In genomic region chr2:127063701-127064590, GRCh38 we compare ENCODE assay signal across 11 cellular contexts. TPM values are rescaled to one million over a fixed set of nuclear protein-coding genes. Genes with fewer than 3 reads are reported as not detected.
DNase-seq lines count a peak whose midpoint lies in the region; ATAC-seq, FAIRE-seq and TF ChIP-seq lines count a peak whose summit lies in the region.
"Had no signal": no experiment of that assay in that cellular context is flagged by ENCODE, and none has a peak within 500 bp of the region (broad histone marks: within the 10 kb centered on the region; RNA-seq: fewer than 3 reads in every experiment).

No MANE protein-coding gene starts in this region.

- TF ChIP-seq CTCF in Caco-2 (IDR thresholded peaks at IDR 0.05; ENCODE audit: insufficient read depth in 1 of 2, low read depth in 1 of 2, low read length in 1 of 2, severe bottlenecking in 1 of 2, unreplicated experiment in 1 of 2) (no peak), OCI-LY3 (IDR thresholded peaks at IDR 0.05; ENCODE audit: low read depth, low read length) (no peak)

- no peak overlapping the region; the same call in 1 of the 2 replicates for H2AFZ ChIP-seq in OCI-LY3 (ENCODE audit: low read depth, low read length)
- H2AFZ ChIP-seq: neural progenitor cell had no signal

- peak overlapping the region; percentile 19 for H3K27ac Mint-ChIP-seq in Caco-2 (ENCODE audit: unreplicated experiment)
- peak overlapping the region; percentile 94 for H3K27ac Mint-ChIP-seq in dendritic cell treated with granulocyte-macrophage colony-stimulating factor and Interleukin-4, amounts not matched to agents 40 ng/mL and 50 ng/mL, for 4 days
- H3K27ac Mint-ChIP-seq: neural progenitor cell had no signal

- H3K9ac ChIP-seq in OCI-LY3 (ENCODE audit: low read length) (peak overlapping the region; percentile 1; the same call in 1 of the 2 replicates), rectal smooth muscle tissue (ENCODE audit: low read length) (no peak overlapping the region)
- H3K9ac ChIP-seq: neural progenitor cell had no signal

- no peak for TF ChIP-seq POLR2A in GM12892 (IDR thresholded peaks at IDR 0.05; ENCODE audit: low read depth, low read length)

- H3K27ac ChIP-seq in OCI-LY3 (ENCODE audit: low read length) (no peak overlapping the region), rectal smooth muscle tissue (ENCODE audit: low read depth, low read length) (peak overlapping the region; percentile 55)
- H3K27ac ChIP-seq: neural progenitor cell had no signal

- H3K4me1 ChIP-seq in Caco-2 (peaks cover 24% of the 10 kb centered on the region), OCI-LY3 (ENCODE audit: low read length) (peaks cover 10% of the 10 kb centered on the region; the same call in 1 of the 2 replicates), rectal smooth muscle tissue (ENCODE audit: control insufficient read depth, insufficient read depth, low read length) (peaks cover 13% of the 10 kb centered on the region)
- H3K4me1 ChIP-seq: neural progenitor cell had no signal

- FAIRE-seq in GM12892 (lab: Jason Lieb, UNC), result no peak
- FAIRE-seq: TTC549 had no signal

- H3K9me3 Mint-ChIP-seq in Caco-2 (ENCODE audit: unreplicated experiment), result no peaks in the 10 kb centered on the region
- H3K9me3 Mint-ChIP-seq in dendritic cell treated with granulocyte-macrophage colony-stimulating factor and Interleukin-4, amounts not matched to agents 40 ng/mL and 50 ng/mL, for 4 days, result no peaks in the 10 kb centered on the region
- H3K9me3 Mint-ChIP-seq: neural progenitor cell had no signal

- H4K20me1 ChIP-seq in OCI-LY3 (ENCODE audit: insufficient read depth, low read length), result no peaks in the 10 kb centered on the region

- no TSS peak for BruUV-seq in Caco-2 (replicated peaks; lab: Mats Ljungman, UMichigan)

- H3K79me2 ChIP-seq in OCI-LY3 (ENCODE audit: low read length), result no peaks in the 10 kb centered on the region

- DNase-seq in Caco-2 (no peak), GM12892 (ENCODE audit: insufficient read length) (no peak)
- DNase-seq in effector CD4-positive, alpha-beta T cell, result no peak
- DNase-seq: NCI-H2227 treated with DMSO at 0.1 percent for 48 hours had no signal

- H3K27me3 Mint-ChIP-seq in Caco-2 (ENCODE audit: insufficient read depth, unreplicated experiment), result no peaks in the 10 kb centered on the region
- peaks cover 7% of the 10 kb centered on the region for H3K27me3 Mint-ChIP-seq in dendritic cell treated with granulocyte-macrophage colony-stimulating factor and Interleukin-4, amounts not matched to agents 40 ng/mL and 50 ng/mL, for 4 days

- H3K4me2 ChIP-seq in OCI-LY3 (ENCODE audit: low read length), result no peak overlapping the region
- H3K4me2 ChIP-seq: neural progenitor cell had no signal

- CTCF ChIA-PET in Caco-2 (lab: Charles Lee), result interaction anchor here (0.6 kb wide), 1 partner anchor 1017 kb away, joined by 3 read pairs; no protein-coding TSS in a partner anchor

- H3K36me3 ChIP-seq in Caco-2 (ENCODE audit: control insufficient read depth, insufficient read depth, low read length), result peaks cover 11% of the 10 kb centered on the region
- H3K36me3 ChIP-seq in OCI-LY3 (replicated peaks; ENCODE audit: low read depth, low read length), result no peaks in the 10 kb centered on the region
- H3K36me3 ChIP-seq in rectal smooth muscle tissue (ENCODE audit: control insufficient read depth, insufficient read depth, low read length), result peaks cover 4% of the 10 kb centered on the region
- H3K36me3 ChIP-seq: neural progenitor cell had no signal

- H3K36me3 Mint-ChIP-seq in Caco-2 (ENCODE audit: insufficient read depth, unreplicated experiment), result peaks cover 73% of the 10 kb centered on the region
- no peaks in the 10 kb centered on the region for H3K36me3 Mint-ChIP-seq in dendritic cell treated with granulocyte-macrophage colony-stimulating factor and Interleukin-4, amounts not matched to agents 40 ng/mL and 50 ng/mL, for 4 days (ENCODE audit: low read depth)
- H3K36me3 Mint-ChIP-seq: neural progenitor cell had no signal

- H3K4me3 ChIP-seq in Caco-2 (ENCODE audit: low read depth, low read length) (no peak overlapping the region), OCI-LY3 (ENCODE audit: low read length) (no peak overlapping the region), rectal smooth muscle tissue (ENCODE audit: low read length) (no peak overlapping the region)
- H3K4me3 ChIP-seq: neural progenitor cell had no signal

- no peak overlapping the region for H3K4me3 Mint-ChIP-seq in Caco-2 (ENCODE audit: unreplicated experiment)
- peak overlapping the region; percentile 26 for H3K4me3 Mint-ChIP-seq in dendritic cell treated with granulocyte-macrophage colony-stimulating factor and Interleukin-4, amounts not matched to agents 40 ng/mL and 50 ng/mL, for 4 days
- H3K4me3 Mint-ChIP-seq: neural progenitor cell had no signal

- peaks cover 6% of the 10 kb centered on the region for H3K4me1 Mint-ChIP-seq in Caco-2 (ENCODE audit: low read depth, unreplicated experiment)
- H3K4me1 Mint-ChIP-seq in dendritic cell treated with granulocyte-macrophage colony-stimulating factor and Interleukin-4, amounts not matched to agents 40 ng/mL and 50 ng/mL, for 4 days (ENCODE audit: low read depth), result peaks cover 59% of the 10 kb centered on the region

- intact Hi-C loops in Caco-2 (cut with micrococcal nuclease; ENCODE audit: unreplicated experiment), result no loop called here
- intact Hi-C loops in dendritic cell treated with granulocyte-macrophage colony-stimulating factor and Interleukin-4, amounts not matched to agents 40 ng/mL and 50 ng/mL, for 4 days (cut with micrococcal nuclease), result no loop called here

- POLR2A ChIA-PET in Caco-2 (lab: Charles Lee), result no interaction called here

- ATAC-seq in HG02642 (IDR thresholded peaks at IDR 0.05; ENCODE audit: poor library complexity, unreplicated experiment), result no peak
- ATAC-seq in esophagus mucosa, result no peak

- H3K9me3 ChIP-seq in Caco-2, result no peaks in the 10 kb centered on the region
- H3K9me3 ChIP-seq in OCI-LY3 (ENCODE audit: insufficient read depth, low read length), result no peaks in the 10 kb centered on the region

- no peaks in the 10 kb centered on the region for H3K27me3 ChIP-seq in Caco-2 (replicated peaks; ENCODE audit: control insufficient read depth, insufficient read depth, low read length)
- no peaks in the 10 kb centered on the region for H3K27me3 ChIP-seq in OCI-LY3 (ENCODE audit: low read depth, low read length)
- H3K27me3 ChIP-seq in rectal smooth muscle tissue (ENCODE audit: control insufficient read depth, insufficient read depth, low read length), result no peaks in the 10 kb centered on the region
- H3K27me3 ChIP-seq: neural progenitor cell had no signal

RNA-seq across cellular contexts. Expression of gene BIN1, which starts 43.0 kb away (rescaled TPM):
- 198 and 205 TPM in 2 replicates for total RNA-seq in Caco-2 (2022)
- total RNA-seq in esophagus mucosa, result 4.5 TPM
- polyA plus RNA-seq in GM12892 (2012; ENCODE audit: missing spikeins), result 7.0 TPM

Comparison
In these comparisons a context has a peak if more than half of its experiments do, and no peak if none do; other contexts are left out.
1. RNA of gene BIN1, which starts 43.0 kb away (total RNA-seq): 198 to 205 TPM in Caco-2; 4.5 TPM in esophagus mucosa (single experiment); every median in the first group is over 10 times any median in the second.